ENCODE assay signal across 1 cellular context in the genomic region with DNA sequence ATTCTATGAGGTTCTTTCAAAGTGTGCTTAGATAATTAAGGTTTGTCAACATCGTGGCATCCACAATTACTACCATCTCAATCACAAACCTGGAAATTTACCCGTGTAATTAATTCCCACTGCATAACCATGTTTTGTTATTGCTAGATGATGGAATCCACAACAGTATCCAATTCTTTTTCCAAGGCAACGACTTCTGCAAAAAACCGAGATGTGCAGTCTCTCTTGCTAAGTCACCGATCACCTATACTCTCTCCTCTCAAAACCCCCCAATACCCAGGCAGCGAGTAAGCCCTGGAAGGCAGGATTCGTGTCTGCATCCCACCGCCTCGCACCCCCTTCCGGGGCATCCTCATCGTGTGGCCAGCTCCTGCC.
TF ChIP-seq lines count a peak whose summit lies in the region.

No MANE protein-coding gene starts in this region.

TF ChIP-seq in H1, 55 proteins besides CTCF, POLR2A, EP300 and RAD21 (continued from another document):
- TF ChIP-seq, protein P1, sequence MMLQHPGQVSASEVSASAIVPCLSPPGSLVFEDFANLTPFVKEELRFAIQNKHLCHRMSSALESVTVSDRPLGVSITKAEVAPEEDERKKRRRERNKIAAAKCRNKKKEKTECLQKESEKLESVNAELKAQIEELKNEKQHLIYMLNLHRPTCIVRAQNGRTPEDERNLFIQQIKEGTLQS (IDR thresholded peaks at IDR 0.05; ENCODE audit: insufficient read depth, low read depth, low read length) = no peak
- TF ChIP-seq SP1 (IDR thresholded peaks at IDR 0.05; ENCODE audit: low read depth, low read length) (no peak), MAX (IDR thresholded peaks at IDR 0.05) (no peak), SUZ12 (IDR thresholded peaks at IDR 0.05; ENCODE audit: low read length) (no peak)
